ENCODE assay signal across 21 cellular contexts in the genomic region with DNA sequence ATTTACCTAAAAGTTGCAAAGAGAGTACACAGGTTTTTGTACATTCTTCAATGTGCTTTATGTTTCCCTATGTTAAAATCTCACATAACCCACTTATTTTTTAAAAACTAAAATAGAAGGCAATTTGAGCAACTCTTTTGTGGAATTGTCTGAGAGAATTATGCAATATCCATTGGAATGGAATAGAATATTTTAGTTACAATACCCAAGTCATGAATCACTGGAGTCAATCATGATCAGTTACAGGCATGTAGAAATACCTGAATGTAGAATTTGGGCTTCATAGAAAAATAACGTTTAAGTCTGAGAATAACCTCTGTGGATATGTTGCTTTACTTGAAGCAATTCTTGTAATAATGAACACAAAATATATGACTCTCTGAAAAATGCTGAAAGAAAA.
A peak's percentile ranks its signal among the peaks of the same experiment; 100 is the strongest.
DNase-seq lines count a peak whose midpoint lies in the region; ATAC-seq, FAIRE-seq and TF ChIP-seq lines count a peak whose summit lies in the region.
"Had no signal": no experiment of that assay in that cellular context is flagged by ENCODE, and none has a peak within 500 bp of the region (broad histone marks: within the 10 kb centered on the region; RNA-seq: fewer than 3 reads in every experiment).

No MANE protein-coding gene starts in this region.

- H3K4me3 Mint-ChIP-seq in activated T-helper 1 cell treated with anti-CD3 and anti-CD28 coated beads, Interleukin-12 subunit alpha, Interleukin-12 subunit beta, Interleukin-2, Interleukin-4 antibody, amounts not matched to agents 30 ng/mL and 10 ng/mL and 1 ng/mL, durations not matched to agents 14 hours and 24 hours and 36 hours = no peak overlapping the region
- H3K4me3 Mint-ChIP-seq in T-helper 17 cell = no peak overlapping the region
- H3K4me3 Mint-ChIP-seq: CD14-positive monocyte; CD4-positive, alpha-beta T cell; CD8-positive, alpha-beta memory T cell had no signal

- TF ChIP-seq CTCF in AG10803 (conservative IDR thresholded peaks at IDR 0.05; ENCODE audit: low read length) (no peak), epithelial cell of esophagus (IDR thresholded peaks at IDR 0.05; ENCODE audit: insufficient read depth, low read depth, low read length, missing control alignments) (no peak), fibroblast of mammary gland (conservative IDR thresholded peaks at IDR 0.05; ENCODE audit: control insufficient read depth, insufficient read depth, low read depth, low read length) (no peak)

- H3K4me1 Mint-ChIP-seq in activated T-helper 1 cell treated with anti-CD3 and anti-CD28 coated beads, Interleukin-12 subunit alpha, Interleukin-12 subunit beta, Interleukin-2, Interleukin-4 antibody, amounts not matched to agents 30 ng/mL and 10 ng/mL and 1 ng/mL, durations not matched to agents 14 hours and 24 hours and 36 hours (ENCODE audit: low read depth) = no peaks in the 10 kb centered on the region
- no peaks in the 10 kb centered on the region for H3K4me1 Mint-ChIP-seq in T-helper 17 cell
- H3K4me1 Mint-ChIP-seq: CD14-positive monocyte; CD8-positive, alpha-beta memory T cell had no signal

- H3K9me3 Mint-ChIP-seq in activated T-helper 1 cell treated with anti-CD3 and anti-CD28 coated beads, Interleukin-12 subunit alpha, Interleukin-12 subunit beta, Interleukin-2, Interleukin-4 antibody, amounts not matched to agents 30 ng/mL and 10 ng/mL and 1 ng/mL, durations not matched to agents 14 hours and 24 hours and 36 hours = peaks cover 7% of the 10 kb centered on the region

- no peaks in the 10 kb centered on the region for H3K36me3 Mint-ChIP-seq in activated T-helper 1 cell treated with anti-CD3 and anti-CD28 coated beads, Interleukin-12 subunit alpha, Interleukin-12 subunit beta, Interleukin-2, Interleukin-4 antibody, amounts not matched to agents 30 ng/mL and 10 ng/mL and 1 ng/mL, durations not matched to agents 14 hours and 24 hours and 36 hours (ENCODE audit: low read depth)
- H3K36me3 Mint-ChIP-seq in T-helper 17 cell (ENCODE audit: low read depth) = no peaks in the 10 kb centered on the region
- H3K36me3 Mint-ChIP-seq: CD14-positive monocyte; CD8-positive, alpha-beta memory T cell had no signal

- H3K27ac Mint-ChIP-seq in activated T-helper 1 cell treated with anti-CD3 and anti-CD28 coated beads, Interleukin-12 subunit alpha, Interleukin-12 subunit beta, Interleukin-2, Interleukin-4 antibody, amounts not matched to agents 30 ng/mL and 10 ng/mL and 1 ng/mL, durations not matched to agents 14 hours and 24 hours and 36 hours = no peak overlapping the region
- no peak overlapping the region for H3K27ac Mint-ChIP-seq in T-helper 17 cell
- H3K27ac Mint-ChIP-seq: CD14-positive monocyte; CD4-positive, alpha-beta T cell; CD8-positive, alpha-beta memory T cell had no signal

- no peaks in the 10 kb centered on the region for H3K9me3 ChIP-seq in T-helper 17 cell (ENCODE audit: control insufficient read depth, low read length, poor library complexity, severe bottlenecking)
- H3K9me3 ChIP-seq: BE2C; BLaER1 treated with 17β-estradiol and CSF1 and Interleukin-3, amounts not matched to agents 10 nM and 100 nM had no signal

- H3K4me3 ChIP-seq in AG10803 (ENCODE audit: low read length) (no peak overlapping the region), epithelial cell of esophagus (ENCODE audit: low read length) (no peak overlapping the region), fibroblast of mammary gland (ENCODE audit: control insufficient read depth, low read depth, low read length) (no peak overlapping the region)
- H3K4me3 ChIP-seq: BLaER1 treated with 17β-estradiol and CSF1 and Interleukin-3, amounts not matched to agents 10 nM and 100 nM had no signal

- FAIRE-seq in frontal cortex (lab: Jason Lieb, UNC) = no peak
- FAIRE-seq: D721Med, GM12892, H1 had no signal

- no peaks in the 10 kb centered on the region for H3K27me3 Mint-ChIP-seq in activated T-helper 1 cell treated with anti-CD3 and anti-CD28 coated beads, Interleukin-12 subunit alpha, Interleukin-12 subunit beta, Interleukin-2, Interleukin-4 antibody, amounts not matched to agents 30 ng/mL and 10 ng/mL and 1 ng/mL, durations not matched to agents 14 hours and 24 hours and 36 hours (ENCODE audit: insufficient read depth)
- no peaks in the 10 kb centered on the region for H3K27me3 Mint-ChIP-seq in T-helper 17 cell
- H3K27me3 Mint-ChIP-seq: CD4-positive, alpha-beta T cell; CD8-positive, alpha-beta memory T cell had no signal

- intact Hi-C loops in activated T-helper 1 cell treated with anti-CD3 and anti-CD28 coated beads, Interleukin-12 subunit alpha, Interleukin-12 subunit beta, Interleukin-2, Interleukin-4 antibody, amounts not matched to agents 30 ng/mL and 10 ng/mL and 1 ng/mL, durations not matched to agents 14 hours and 24 hours and 36 hours (cut with micrococcal nuclease) = no loop called here

- DNase-seq in AG10803 (ENCODE audit: low read depth) = peak; percentile 1
- peak; percentile 15 for DNase-seq in HS-27A (ENCODE audit: low read depth)
- peak; percentile 5 for DNase-seq in epithelial cell of esophagus (ENCODE audit: low read depth)
- DNase-seq in fibroblast of mammary gland (ENCODE audit: low read depth) = peak; percentile 31
- no peak for DNase-seq in activated T-helper 1 cell treated with anti-CD3 and anti-CD28 coated beads, Interleukin-12 subunit alpha, Interleukin-12 subunit beta, Interleukin-2, Interleukin-4 antibody, amounts not matched to agents 30 ng/mL and 10 ng/mL and 1 ng/mL, durations not matched to agents 14 hours and 24 hours and 36 hours (ENCODE audit: low spot score)
- DNase-seq in T-helper 17 cell = no peak
- no peak for DNase-seq in frontal cortex (ENCODE audit: low spot score in 2 of 2)
- no peak for DNase-seq in DMS79 (lab: John Stamatoyannopoulos, UW)
- DNase-seq: AML-193; BE2C; CD4-positive, alpha-beta T cell; CD8-positive, alpha-beta memory T cell; DMS 273 treated with DMSO at 0.1 percent for 48 hours; DMS79 treated with DMSO at 0.1 percent for 48 hours; H7; HCEC 1CT had no signal

- no peak for ATAC-seq in T-helper 17 cell

Comparison
In these comparisons a context has a peak if more than half of its experiments do, and no peak if none do; other contexts are left out.
1. DNase-seq: peak in AG10803 (single experiment), HS-27A (single experiment), epithelial cell of esophagus (single experiment) and fibroblast of mammary gland (single experiment); none in activated T-helper 1 cell treated with anti-CD3 and anti-CD28 coated beads, Interleukin-12 subunit alpha, Interleukin-12 subunit beta, Interleukin-2, Interleukin-4 antibody, amounts not matched to agents 30 ng/mL and 10 ng/mL and 1 ng/mL, durations not matched to agents 14 hours and 24 hours and 36 hours (single experiment), T-helper 17 cell (0 of 3), frontal cortex (0 of 2) and DMS79 (single experiment).